1 cellular context compared by ENCODE assay signal in genomic region chr18:79680100-79680879, GRCh38.
TF ChIP-seq lines count a peak whose summit lies in the region.

No MANE protein-coding gene starts in this region.

TF ChIP-seq in WTC11, 78 proteins besides CTCF, POLR2A, EP300 and RAD21 (continued from another document):
- no peak for TF ChIP-seq NFE2L1 (CRISPR knock-in tag; IDR thresholded peaks at IDR 0.05)
